1 cellular context compared by ENCODE assay signal in the genomic region with DNA sequence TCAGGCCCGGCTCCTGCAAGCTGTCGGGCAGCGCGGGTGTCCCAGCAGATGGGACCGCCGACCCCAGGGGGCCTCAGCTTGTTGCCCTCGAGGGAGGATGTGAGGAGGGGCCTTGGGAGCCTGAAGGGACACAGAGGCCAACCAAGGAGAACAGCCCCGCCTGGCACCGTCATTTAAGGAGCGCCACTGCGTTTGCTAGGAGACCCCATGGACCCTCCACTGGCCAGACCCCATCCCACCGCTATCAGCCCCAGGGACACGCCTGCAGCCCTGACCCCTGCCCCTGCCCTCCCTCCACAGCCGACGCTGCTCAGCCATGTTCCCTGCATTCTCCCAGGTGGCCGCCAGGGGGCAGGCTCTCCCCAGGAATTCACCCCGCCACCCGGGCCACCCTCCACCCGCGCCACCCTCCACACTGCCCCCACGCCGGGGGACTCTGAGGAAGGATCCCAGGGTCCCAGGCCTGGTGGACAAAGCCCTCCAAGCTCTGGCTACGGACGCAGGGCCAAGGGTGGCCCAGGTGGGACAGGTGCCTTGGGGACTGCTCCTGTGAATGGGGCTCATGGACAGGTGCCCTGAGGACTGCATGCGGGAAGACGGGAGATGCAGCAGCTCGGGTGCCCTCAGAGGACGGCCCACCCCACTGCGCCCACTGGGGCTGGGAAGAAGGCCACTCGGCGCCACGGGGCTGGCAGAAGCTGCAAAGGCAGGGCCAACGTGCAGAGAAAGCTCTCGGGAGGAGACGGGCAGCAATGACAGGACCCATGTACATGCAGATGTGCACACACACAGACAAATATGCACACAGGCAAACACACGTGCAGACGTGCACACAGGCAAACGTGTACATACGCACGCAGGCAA.
A peak's percentile ranks its signal among the peaks of the same experiment; 100 is the strongest.
TF ChIP-seq lines count a peak whose summit lies in the region.

No MANE protein-coding gene starts in this region.

TF ChIP-seq in H1, 55 proteins besides CTCF, POLR2A, EP300 and RAD21:
- TF ChIP-seq TCF12 (IDR thresholded peaks at IDR 0.05; ENCODE audit: low read depth, low read length) (no peak), YY1 (IDR thresholded peaks at IDR 0.05; ENCODE audit: low read depth, low read length) (peak; percentile 47; the same call in 1 of the 2 replicates), TEAD4 (IDR thresholded peaks at IDR 0.05; ENCODE audit: low read depth, low read length) (peak; percentile 83)
- TF ChIP-seq, protein P1, sequence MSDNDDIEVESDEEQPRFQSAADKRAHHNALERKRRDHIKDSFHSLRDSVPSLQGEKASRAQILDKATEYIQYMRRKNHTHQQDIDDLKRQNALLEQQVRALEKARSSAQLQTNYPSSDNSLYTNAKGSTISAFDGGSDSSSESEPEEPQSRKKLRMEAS (IDR thresholded peaks at IDR 0.05), result peak; percentile 43; the same call in 1 of the 2 replicates
